In genomic region chr15:32394745-32395144, GRCh38 we compare ENCODE assay signal across 6 cellular contexts. TPM values are rescaled to one million over a fixed set of nuclear protein-coding genes. Genes with fewer than 3 reads are reported as not detected.
"Had no signal": no experiment of that assay in that cellular context is flagged by ENCODE, and none has a peak within 500 bp of the region (broad histone marks: within the 10 kb centered on the region; RNA-seq: fewer than 3 reads in every experiment).

No MANE protein-coding gene starts in this region.

RNA-seq across cellular contexts. Expression of gene GOLGA8K, which starts 8.3 kb away (rescaled TPM):
- total RNA-seq: epithelial cell of proximal tubule, esophagus mucosa, fibroblast of villous mesenchyme, gastrocnemius medialis had no signal
- polyA plus RNA-seq: fibroblast of lung, foreskin keratinocyte had no signal
